18 cellular contexts compared by ENCODE assay signal in the genomic region with DNA sequence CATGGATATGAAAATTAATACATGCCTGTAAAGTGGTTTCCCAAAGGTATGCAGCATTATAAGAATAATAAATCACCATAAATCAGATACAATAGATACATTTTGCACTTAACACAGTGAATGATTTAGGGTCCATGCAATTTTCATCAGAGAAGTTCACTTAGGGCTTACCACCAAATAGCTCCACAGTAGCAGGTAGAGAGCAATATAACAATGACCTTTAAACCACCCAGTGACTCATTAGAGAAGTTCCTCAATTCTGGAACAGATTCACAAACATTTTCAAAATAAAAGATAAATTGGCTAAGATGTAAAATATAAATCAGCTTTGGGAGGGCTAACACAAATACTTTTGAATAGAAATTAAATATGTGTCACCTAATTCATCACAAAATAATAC.
"Had no signal": no experiment of that assay in that cellular context is flagged by ENCODE, and none has a peak within 500 bp of the region (broad histone marks: within the 10 kb centered on the region; RNA-seq: fewer than 3 reads in every experiment).

No MANE protein-coding gene starts in this region.

- H3K4me3 ChIP-seq: K562, SJCRH30 had no signal

- DNase-seq: Kasumi-1, MV-4-11, NCI-H1048, NCI-H1105, NCI-H1694 treated with DMSO at 0.1 percent for 48 hours, NCI-H2107, NCI-H524, NCI-H526 treated with DMSO at 0.1 percent for 48 hours, NCI-H774, PC-3, SHP77 treated with DMSO at 0.1 percent for 48 hours, SJCRH30 had no signal

- H3K9ac ChIP-seq: KMS-11 had no signal

- H3K27me3 ChIP-seq: SJCRH30 had no signal

- H3K27ac Mint-ChIP-seq: IgD-negative memory B cell had no signal

- H3K4me1 ChIP-seq: SJCRH30 had no signal

- H3K27ac ChIP-seq: KMS-11, SJCRH30 had no signal

- H3K36me3 Mint-ChIP-seq: IgD-negative memory B cell had no signal

- H3K4me2 ChIP-seq: KMS-11 had no signal

- H3K9me3 ChIP-seq: SJCRH30 had no signal

- FAIRE-seq: HTR-8/SVneo, K562 had no signal

- H3K4me3 Mint-ChIP-seq: IgD-negative memory B cell had no signal

- ATAC-seq: K562, Panc1, PC-3, Right ventricle myocardium inferior had no signal

- H3K4me1 Mint-ChIP-seq: IgD-negative memory B cell had no signal

- H3K36me3 ChIP-seq: SJCRH30 had no signal
